In genomic region chr6:96899599-96899998, GRCh38 we compare ENCODE assay signal across 23 cellular contexts. TPM values are rescaled to one million over a fixed set of nuclear protein-coding genes. Genes with fewer than 3 reads are reported as not detected.
A peak's percentile ranks its signal among the peaks of the same experiment; 100 is the strongest.
DNase-seq lines count a peak whose midpoint lies in the region; ATAC-seq and TF ChIP-seq lines count a peak whose summit lies in the region.
"Had no signal": no experiment of that assay in that cellular context is flagged by ENCODE, and none has a peak within 500 bp of the region (broad histone marks: within the 10 kb centered on the region; RNA-seq: fewer than 3 reads in every experiment).

No MANE protein-coding gene starts in this region.

- H3K27ac ChIP-seq in BLaER1 (peak overlapping the region; percentile 83), caudate nucleus (ENCODE audit: low read depth, low read length) (peak overlapping the region; percentile 89), left lung (no peak overlapping the region)

- no peak for DNase-seq in caudate nucleus (lab: John Stamatoyannopoulos, UW)
- DNase-seq in pons (ENCODE audit: low spot score) = peak; percentile 58
- DNase-seq in glutamatergic neuron = no peak
- no peak for DNase-seq in left lung
- no peak for DNase-seq in omental fat pad (ENCODE audit: low spot score)
- no peak for DNase-seq in sciatic nerve (ENCODE audit: low spot score)
- DNase-seq: activated CD4-positive, alpha-beta T cell treated with anti-CD3 and anti-CD28 coated beads for 1 hour; activated effector memory CD4-positive, alpha-beta T cell treated with anti-CD3 and anti-CD28 coated beads, Interleukin-2, amount 50 U/mL, for 16 hours; DMS79; effector memory CD4-positive, alpha-beta T cell; KG1; left cardiac atrium; spleen had no signal

- H3K4me1 ChIP-seq in BLaER1 (peaks cover 45% of the 10 kb centered on the region), Loucy (ENCODE audit: insufficient read depth, low read length, poor library complexity, severe bottlenecking) (peaks cover 33% of the 10 kb centered on the region), left lung (peaks cover 8 to 30% of the 10 kb centered on the region in 2 donors)

- no peak for TF ChIP-seq CTCF in Loucy (conservative IDR thresholded peaks at IDR 0.05; ENCODE audit: low read length)
- no peak for TF ChIP-seq CTCF in glutamatergic neuron (IDR thresholded peaks at IDR 0.05; ENCODE audit: partially characterized antibody, unreplicated experiment)
- TF ChIP-seq CTCF in left lung (IDR thresholded peaks at IDR 0.05) = no peak
- no peak for TF ChIP-seq CTCF in omental fat pad (IDR thresholded peaks at IDR 0.05)

- H3F3A ChIP-seq in Loucy (ENCODE audit: low read depth) = no peaks in the 10 kb centered on the region; the same call in 1 of the 2 replicates

- peaks cover 12% of the 10 kb centered on the region; the same call in 1 of the 2 replicates for H3K36me3 ChIP-seq in BLaER1
- H3K36me3 ChIP-seq in Loucy (ENCODE audit: insufficient read depth, low read length) = no peaks in the 10 kb centered on the region
- H3K36me3 ChIP-seq in left lung = peaks cover 0 to 10% of the 10 kb centered on the region in 2 donors

- peaks cover 3% of the 10 kb centered on the region for H3K27me3 Mint-ChIP-seq in glutamatergic neuron (ENCODE audit: unreplicated experiment)

- peaks cover 2% of the 10 kb centered on the region for H3K9me3 Mint-ChIP-seq in glutamatergic neuron (ENCODE audit: unreplicated experiment)
- H3K9me3 Mint-ChIP-seq: activated CD8-positive, alpha-beta T cell treated with anti-CD3 and anti-CD28 coated beads for 36 hours; T-helper 1 cell treated with Interleukin-12 subunit alpha and Interleukin-12 subunit beta and Interleukin-4 antibody, amounts not matched to agents 30 μg/mL and 1 μg/mL, for 36 hours; type B pancreatic cell had no signal

- intact Hi-C loops in left lung (cut with DNase I) = loop anchor here in 1 of 2 donors (5.0 kb wide), 1 partner anchor 158 kb away; no protein-coding TSS in a partner anchor
- intact Hi-C loops in sciatic nerve (cut with DNase I) = loop anchor here (2.0 kb wide), 1 partner anchor 155 kb away; no protein-coding TSS in a partner anchor

- H3K36me3 Mint-ChIP-seq in glutamatergic neuron (ENCODE audit: unreplicated experiment) = no peaks in the 10 kb centered on the region

- H3K27me3 ChIP-seq in BLaER1 = no peaks in the 10 kb centered on the region
- H3K27me3 ChIP-seq in Loucy (ENCODE audit: insufficient read depth, low read length, poor library complexity, severe bottlenecking) = no peaks in the 10 kb centered on the region
- no peaks in the 10 kb centered on the region for H3K27me3 ChIP-seq in left lung
- H3K27me3 ChIP-seq: body of pancreas, spleen had no signal

- ATAC-seq in left lung (no peak), omental fat pad (ENCODE audit: low FRiP score) (no peak), sciatic nerve (no peak)
- ATAC-seq: activated CD8-positive, alpha-beta T cell treated with anti-CD3 and anti-CD28 coated beads for 36 hours; body of pancreas; HCT116 had no signal

- no peaks in the 10 kb centered on the region for H3K9me2 ChIP-seq in Loucy (replicated peaks; ENCODE audit: low read depth, low read length)

- peaks cover 25% of the 10 kb centered on the region for H3K79me2 ChIP-seq in Loucy (ENCODE audit: insufficient read depth, low read length)

- H3K4me1 Mint-ChIP-seq in glutamatergic neuron (ENCODE audit: low read depth, unreplicated experiment) = peaks cover 19% of the 10 kb centered on the region

- H3K9me3 ChIP-seq in BLaER1 = no peaks in the 10 kb centered on the region
- no peaks in the 10 kb centered on the region for H3K9me3 ChIP-seq in Loucy (ENCODE audit: insufficient read depth, low read depth, low read length)
- H3K9me3 ChIP-seq in left lung = no peaks in the 10 kb centered on the region
- H3K9me3 ChIP-seq: body of pancreas, spleen had no signal

- H3K27ac Mint-ChIP-seq in glutamatergic neuron (ENCODE audit: unreplicated experiment) = no peak overlapping the region
- H3K27ac Mint-ChIP-seq: activated CD8-positive, alpha-beta T cell treated with anti-CD3 and anti-CD28 coated beads for 36 hours; B cell; T-helper 1 cell treated with Interleukin-12 subunit alpha and Interleukin-12 subunit beta and Interleukin-4 antibody, amounts not matched to agents 30 μg/mL and 1 μg/mL, for 36 hours; type B pancreatic cell had no signal

- H3K9ac ChIP-seq in BLaER1 (peak overlapping the region; percentile 85; the same call in 1 of the 2 replicates), Loucy (ENCODE audit: low read depth, low read length, poor library complexity, severe bottlenecking) (no peak overlapping the region)

- H3K4me3 ChIP-seq in BLaER1 (no peak overlapping the region), Loucy (ENCODE audit: low read length, poor library complexity, severe bottlenecking) (no peak overlapping the region), left lung (no peak overlapping the region)
- H3K4me3 ChIP-seq: body of pancreas had no signal

- H3K4me3 Mint-ChIP-seq in glutamatergic neuron (ENCODE audit: unreplicated experiment) = no peak overlapping the region
- H3K4me3 Mint-ChIP-seq: B cell; T-helper 1 cell treated with Interleukin-12 subunit alpha and Interleukin-12 subunit beta and Interleukin-4 antibody, amounts not matched to agents 30 μg/mL and 1 μg/mL, for 36 hours; type B pancreatic cell had no signal

- H2AFZ ChIP-seq in Loucy (ENCODE audit: low read length) = no peak overlapping the region

- H3K4me2 ChIP-seq in BLaER1 (peak overlapping the region; percentile 84), Loucy (ENCODE audit: low read depth, low read length, poor library complexity, severe bottlenecking) (peak overlapping the region; percentile 8)

- peaks cover 23% of the 10 kb centered on the region for H4K20me1 ChIP-seq in BLaER1
- peaks cover 27% of the 10 kb centered on the region for H4K20me1 ChIP-seq in Loucy (ENCODE audit: insufficient read depth, low read length, poor library complexity, severe bottlenecking)

RNA-seq across cellular contexts. Expression of gene NDUFAF4, which starts 1.9 kb away (rescaled TPM):
- 45.3 TPM for total RNA-seq in glutamatergic neuron (ENCODE audit: unreplicated experiment)
- total RNA-seq in left lung = 10 to 100 TPM; 20.2 to 29.0 TPM
- 10 to 100 TPM in 3 of 4 donors, 1 to 10 TPM in 1; 9.6 to 40.6 (median 32.1) TPM for total RNA-seq in omental fat pad
- total RNA-seq in sciatic nerve = 23.3 TPM

RNA-seq across cellular contexts. Expression of gene KLHL32, which starts 24.9 kb away (rescaled TPM):
- 1.6 TPM for total RNA-seq in glutamatergic neuron (ENCODE audit: unreplicated experiment)
- total RNA-seq in left lung = 1 to 10 TPM in 1 of 2 donors, under 1 TPM in 1; 0.94 to 1.3 TPM
- total RNA-seq in omental fat pad = 1 to 10 TPM in 1 of 4 donors, under 1 TPM in 2, not detected in 1; 0.16 to 1.1 (median 0.25) TPM
- total RNA-seq in sciatic nerve = 4.2 TPM
- total RNA-seq: fibroblast of villous mesenchyme, myocyte had no signal

Comparison
In these comparisons a context has a peak if more than half of its experiments do, and no peak if none do; other contexts are left out.
1. H3K27ac ChIP-seq: peak in BLaER1 (single experiment) and caudate nucleus (single experiment); none in left lung (0 of 2).